12 cellular contexts compared by ENCODE assay signal in the genomic region with DNA sequence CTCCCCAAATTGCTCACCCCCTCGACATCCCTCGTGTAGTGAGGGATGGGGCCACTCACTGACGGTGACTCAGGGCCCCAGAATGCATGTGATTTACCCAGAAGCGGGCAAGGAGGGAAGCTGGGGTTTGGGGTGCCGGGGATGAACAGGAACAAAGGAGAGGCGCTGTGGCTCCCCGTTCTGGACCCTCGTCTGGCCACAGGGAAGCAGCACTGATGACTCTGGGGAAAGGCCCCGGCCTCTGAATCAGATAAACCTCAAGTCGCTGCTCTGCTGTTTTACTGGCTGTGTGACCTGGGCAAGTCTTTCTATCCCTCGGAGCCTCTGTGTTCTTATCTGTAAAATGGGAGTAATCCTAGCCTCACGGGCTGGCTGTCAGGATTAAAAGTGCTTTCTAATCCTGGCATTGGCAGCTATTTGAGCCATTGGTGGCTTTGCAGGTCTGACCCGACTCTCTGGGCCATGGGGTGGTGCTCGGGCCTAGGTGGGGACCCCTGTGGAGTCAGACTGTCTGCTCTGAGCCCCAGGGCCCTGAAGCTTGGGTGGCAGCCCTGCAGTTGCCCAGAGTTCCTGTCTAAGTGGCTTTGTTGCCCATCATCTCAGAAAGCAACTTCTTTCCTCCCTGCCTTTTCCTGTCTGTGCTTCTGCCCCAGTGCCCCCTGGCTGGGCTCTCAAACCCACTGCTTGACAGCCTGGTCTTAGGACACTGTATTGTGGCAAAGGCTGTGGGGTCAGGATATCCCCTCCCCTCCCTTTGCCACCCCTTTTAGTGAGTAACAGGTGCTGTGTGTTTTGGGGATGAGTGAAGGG. TPM values are rescaled to one million over a fixed set of nuclear protein-coding genes. Genes with fewer than 3 reads are reported as not detected.
A peak's percentile ranks its signal among the peaks of the same experiment; 100 is the strongest.
DNase-seq lines count a peak whose midpoint lies in the region; ATAC-seq and TF ChIP-seq lines count a peak whose summit lies in the region.
"Had no signal": no experiment of that assay in that cellular context is flagged by ENCODE, and none has a peak within 500 bp of the region (broad histone marks: within the 10 kb centered on the region; RNA-seq: fewer than 3 reads in every experiment).

No MANE protein-coding gene starts in this region.

- H3K9me3 Mint-ChIP-seq in activated naive CD8-positive, alpha-beta T cell treated with anti-CD3 and anti-CD28 coated beads, Interleukin-2, amount 50 U/mL, for 24 hours, result peaks cover 5% of the 10 kb centered on the region
- no peaks in the 10 kb centered on the region for H3K9me3 Mint-ChIP-seq in naive thymus-derived CD8-positive, alpha-beta T cell
- H3K9me3 Mint-ChIP-seq: nephron had no signal

- H3K4me3 ChIP-seq in A673 (ENCODE audit: low read depth, low read length, poor library complexity, severe bottlenecking) (no peak overlapping the region), aorta (ENCODE audit: low read length in 2 of 2) (no peak overlapping the region)

- TF ChIP-seq CTCF in A673 (conservative IDR thresholded peaks at IDR 0.05; ENCODE audit: low read depth, low read length), result no peak

- H3K4me3 Mint-ChIP-seq in activated naive CD8-positive, alpha-beta T cell treated with anti-CD3 and anti-CD28 coated beads, Interleukin-2, amount 50 U/mL, for 24 hours, result peak overlapping the region; percentile 83
- peak overlapping the region in 8 of 10 donors; percentile 15 to 76 (median 54) for H3K4me3 Mint-ChIP-seq in naive thymus-derived CD8-positive, alpha-beta T cell
- H3K4me3 Mint-ChIP-seq: nephron had no signal

- H3K27me3 Mint-ChIP-seq in activated naive CD8-positive, alpha-beta T cell treated with anti-CD3 and anti-CD28 coated beads, Interleukin-2, amount 50 U/mL, for 24 hours, result peaks cover 2% of the 10 kb centered on the region
- H3K27me3 Mint-ChIP-seq in naive thymus-derived CD8-positive, alpha-beta T cell, result peaks cover 0 to 2% (median 0%) of the 10 kb centered on the region in 5 donors

- H3K9me3 ChIP-seq in A673 (ENCODE audit: low read depth, low read length, poor library complexity, severe bottlenecking), result no peaks in the 10 kb centered on the region
- no peaks in the 10 kb centered on the region for H3K9me3 ChIP-seq in aorta (ENCODE audit: control insufficient read depth, low read length)

- H3K36me3 ChIP-seq in A673 (ENCODE audit: insufficient read depth, low read length, poor library complexity, severe bottlenecking), result no peaks in the 10 kb centered on the region
- no peaks in the 10 kb centered on the region for H3K36me3 ChIP-seq in aorta (ENCODE audit: control insufficient read depth in 1 of 2, insufficient read depth in 2 of 2, low read length in 1 of 2)

- peak overlapping the region; percentile 98 for H3K27ac Mint-ChIP-seq in activated naive CD8-positive, alpha-beta T cell treated with anti-CD3 and anti-CD28 coated beads, Interleukin-2, amount 50 U/mL, for 24 hours
- peak overlapping the region; percentile 92 to 99 (median 96) for H3K27ac Mint-ChIP-seq in naive thymus-derived CD8-positive, alpha-beta T cell

- H3K4me1 Mint-ChIP-seq in activated naive CD8-positive, alpha-beta T cell treated with anti-CD3 and anti-CD28 coated beads, Interleukin-2, amount 50 U/mL, for 24 hours, result peaks cover 89% of the 10 kb centered on the region
- peaks cover 36 to 91% (median 86%) of the 10 kb centered on the region in 4 donors for H3K4me1 Mint-ChIP-seq in naive thymus-derived CD8-positive, alpha-beta T cell

- BruUV-seq in A673 (replicated peaks; lab: Mats Ljungman, UMichigan), result no TSS peak

- peak; percentile 49 for DNase-seq in stimulated activated CD4-positive, alpha-beta T cell treated with anti-CD3 and anti-CD28 coated beads, Interleukin-15, amount 100 ng/mL, for 24 hours
- no peak for DNase-seq in stimulated activated CD4-positive, alpha-beta T cell treated with anti-CD3 and anti-CD28 coated beads, Interleukin-2, amount 100 ng/mL, for 48 hours
- peak; percentile 50 for DNase-seq in activated naive CD8-positive, alpha-beta T cell treated with anti-CD3 and anti-CD28 coated beads, Interleukin-2, amount 50 U/mL, for 24 hours
- DNase-seq in naive thymus-derived CD8-positive, alpha-beta T cell, result peak in 1 of 10 donors; percentile 22
- DNase-seq in A673 (ENCODE audit: low spot score) (no peak), aorta (no peak), HPDE6-E6E7 (ENCODE audit: extremely low spot score) (no peak), kidney tubule cell (ENCODE audit: low spot score) (no peak)
- DNase-seq: cortex of kidney, hippocampal formation, RPMI8226 had no signal

- POLR2A ChIA-PET in naive thymus-derived CD8-positive, alpha-beta T cell (lab: Charles Lee), result interaction anchor here (1.2 to 9.7 kb wide), 2 partner anchors 10 to 23 kb away, joined by 5 to 119 read pairs; no protein-coding TSS in a partner anchor
- POLR2A ChIA-PET in A673 (lab: Charles Lee; ENCODE audit: low non-redundant PET), result no interaction called here

- intact Hi-C loops in A673 (cut with micrococcal nuclease; ENCODE audit: unreplicated experiment) (no loop called here), aorta (cut with DNase I) (no loop called here)

- WGBS in aorta, 2 donors, result 89 to 91% methylated on average over 14 of the region's 14 CpGs

- H3K27me3 ChIP-seq in A673 (replicated peaks; ENCODE audit: insufficient read depth, low read depth, low read length, poor library complexity) (peaks cover 19% of the 10 kb centered on the region), aorta (ENCODE audit: control insufficient read depth in 1 of 2, insufficient read depth in 2 of 2, low read length in 1 of 2) (no peaks in the 10 kb centered on the region)

- no peak overlapping the region for H3K27ac ChIP-seq in A673 (ENCODE audit: low read depth, low read length, poor library complexity, severe bottlenecking)
- no peak overlapping the region for H3K27ac ChIP-seq in aorta (ENCODE audit: low read depth in 1 of 2, low read length in 2 of 2)

- H3K4me1 ChIP-seq in A673 (ENCODE audit: insufficient read depth, low read length, poor library complexity, severe bottlenecking), result no peaks in the 10 kb centered on the region
- no peaks in the 10 kb centered on the region for H3K4me1 ChIP-seq in aorta (ENCODE audit: control insufficient read depth in 1 of 2, insufficient read depth in 2 of 2, low read length in 2 of 2)

- H3K36me3 Mint-ChIP-seq in activated naive CD8-positive, alpha-beta T cell treated with anti-CD3 and anti-CD28 coated beads, Interleukin-2, amount 50 U/mL, for 24 hours (ENCODE audit: low read depth), result peaks cover 68% of the 10 kb centered on the region
- H3K36me3 Mint-ChIP-seq in naive thymus-derived CD8-positive, alpha-beta T cell, result peaks cover 0 to 4% (median 3%) of the 10 kb centered on the region in 3 donors

- ATAC-seq in activated naive CD8-positive, alpha-beta T cell treated with anti-CD3 and anti-CD28 coated beads, Interleukin-2, amount 50 U/mL, for 24 hours, result peak; percentile 6
- no peak for ATAC-seq in naive thymus-derived CD8-positive, alpha-beta T cell
- ATAC-seq in aorta (ENCODE audit: low FRiP score), result no peak

- CTCF ChIA-PET in A673 (lab: Charles Lee), result no interaction called here

RNA-seq across cellular contexts. Expression of gene TNFRSF1B, which starts 5.5 kb away (rescaled TPM):
- total RNA-seq in naive thymus-derived CD8-positive, alpha-beta T cell, result 10 to 100 TPM; 16.5 to 18.4 TPM
- 10 to 100 TPM; 19.7 to 64.6 (median 21.8) TPM for polyA plus RNA-seq in naive thymus-derived CD8-positive, alpha-beta T cell
- 0.09 TPM in 1 of 2 replicates, not detected in the other for total RNA-seq in A673 (2021)
- total RNA-seq in aorta, result 10 to 100 TPM; 42.1 to 98.5 TPM
- 10 to 100 TPM in 1 of 2 donors, 1 to 10 TPM in 1; 5.0 to 12.8 TPM for polyA plus RNA-seq in aorta

RNA-seq across cellular contexts. Expression of gene VPS13D, which starts 57.6 kb away (rescaled TPM):
- 10 to 100 TPM; 63.0 to 64.9 TPM for total RNA-seq in naive thymus-derived CD8-positive, alpha-beta T cell
- 1 to 10 TPM; 5.3 to 7.5 (median 5.4) TPM for polyA plus RNA-seq in naive thymus-derived CD8-positive, alpha-beta T cell
- total RNA-seq in A673 (2021) (26.0 and 32.5 TPM in 2 replicates), aorta (100 to 1,000 TPM in 1 of 2 donors, 10 to 100 TPM in 1; 94.2 to 134 TPM)
- polyA plus RNA-seq in aorta, result 10 to 100 TPM; 15.8 to 23.6 TPM

Comparison
In these comparisons a context has a peak if more than half of its experiments do, and no peak if none do; other contexts are left out.
1. DNase-seq: peak in stimulated activated CD4-positive, alpha-beta T cell treated with anti-CD3 and anti-CD28 coated beads, Interleukin-15, amount 100 ng/mL, for 24 hours (single experiment) and activated naive CD8-positive, alpha-beta T cell treated with anti-CD3 and anti-CD28 coated beads, Interleukin-2, amount 50 U/mL, for 24 hours (single experiment); none in stimulated activated CD4-positive, alpha-beta T cell treated with anti-CD3 and anti-CD28 coated beads, Interleukin-2, amount 100 ng/mL, for 48 hours (0 of 2), A673 (single experiment), aorta (0 of 2), HPDE6-E6E7 (single experiment) and kidney tubule cell (single experiment).
2. RNA of gene TNFRSF1B, which starts 5.5 kb away (total RNA-seq): 42.1 to 98.5 TPM in aorta and 16.5 to 18.4 TPM in naive thymus-derived CD8-positive, alpha-beta T cell; 0.09 TPM in A673; every median in the first group is over 10 times any median in the second.